In the genomic region with DNA sequence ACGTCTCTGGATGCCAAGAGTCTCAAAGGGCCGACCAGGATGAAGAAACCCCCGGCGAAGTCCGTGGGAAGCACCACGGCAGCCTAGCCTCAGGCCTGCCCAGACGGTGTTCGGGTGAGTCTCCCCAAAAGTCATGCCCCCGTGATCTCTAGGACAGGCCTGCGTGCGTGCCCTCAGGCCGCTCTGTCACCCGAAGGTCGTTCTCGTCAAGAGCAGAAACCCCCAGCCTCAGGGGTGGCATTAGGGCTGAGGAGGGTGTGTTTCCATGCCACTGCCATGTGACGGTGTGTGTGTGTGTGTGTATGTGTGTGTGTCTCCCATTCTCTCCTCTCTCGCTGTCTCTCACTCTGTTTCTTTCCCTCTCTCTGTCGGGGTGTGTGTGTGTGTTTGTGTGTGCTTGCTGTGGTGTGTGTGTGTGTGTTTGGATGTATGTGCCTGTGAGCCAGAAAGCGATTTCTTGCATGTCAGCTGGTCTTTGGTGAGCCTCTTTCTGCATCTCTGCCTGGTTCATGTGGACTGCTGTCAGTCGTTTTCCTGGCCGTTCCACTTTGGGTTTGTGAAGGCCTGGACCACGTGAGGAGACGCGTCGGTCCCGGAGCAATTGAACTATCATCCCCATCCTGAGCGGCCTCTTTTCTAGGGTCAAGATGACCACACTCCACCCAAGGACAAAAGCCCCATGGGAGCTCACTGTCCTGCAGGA, we compare ENCODE assay signal across 18 cellular contexts.
A peak's percentile ranks its signal among the peaks of the same experiment; 100 is the strongest.
DNase-seq lines count a peak whose midpoint lies in the region; FAIRE-seq and TF ChIP-seq lines count a peak whose summit lies in the region.
"Had no signal": no experiment of that assay in that cellular context is flagged by ENCODE, and none has a peak within 500 bp of the region (broad histone marks: within the 10 kb centered on the region; RNA-seq: fewer than 3 reads in every experiment).

No MANE protein-coding gene starts in this region.

- H3K4me1 ChIP-seq in BE2C (no peaks in the 10 kb centered on the region), neural progenitor cell (no peaks in the 10 kb centered on the region)
- H3K4me1 ChIP-seq: BLaER1 had no signal

- H3F3A ChIP-seq in neural progenitor cell (ENCODE audit: low read depth), result no peaks in the 10 kb centered on the region

- no peaks in the 10 kb centered on the region for H3K9me3 ChIP-seq in BE2C
- H3K9me3 ChIP-seq in neural progenitor cell (ENCODE audit: low read depth), result peaks cover 4% of the 10 kb centered on the region

- peak overlapping the region; percentile 11 for H3K27ac Mint-ChIP-seq in endothelial cell (ENCODE audit: unreplicated experiment)
- H3K27ac Mint-ChIP-seq in neural progenitor cell, result no peak overlapping the region
- H3K27ac Mint-ChIP-seq in activated CD4-positive, alpha-beta memory T cell treated with anti-CD3 and anti-CD28 coated beads, Interleukin-2, amount 10 ng/mL, durations not matched to agents 7 days and 5 days, result no peak overlapping the region
- H3K27ac Mint-ChIP-seq: CD4-positive, alpha-beta memory T cell; GM23338 had no signal

- FAIRE-seq in urothelium cell line (lab: Jason Lieb, UNC), result peak; percentile 32
- FAIRE-seq: A204.1, H54 had no signal

- no peaks in the 10 kb centered on the region for H4K20me1 ChIP-seq in neural progenitor cell (ENCODE audit: low read depth)
- H4K20me1 ChIP-seq: BLaER1 had no signal

- H3K27me3 Mint-ChIP-seq in endothelial cell (ENCODE audit: unreplicated experiment) (peaks cover 37% of the 10 kb centered on the region), neural progenitor cell (ENCODE audit: insufficient read depth, low read depth) (peaks cover 3% of the 10 kb centered on the region)
- H3K27me3 Mint-ChIP-seq in activated CD4-positive, alpha-beta memory T cell treated with anti-CD3 and anti-CD28 coated beads, Interleukin-2, amount 10 ng/mL, durations not matched to agents 7 days and 5 days, result no peaks in the 10 kb centered on the region
- H3K27me3 Mint-ChIP-seq: CD4-positive, alpha-beta memory T cell had no signal

- peak overlapping the region; percentile 39 for H3K4me3 ChIP-seq in BE2C (ENCODE audit: low read depth, low read length)
- H3K4me3 ChIP-seq in neural progenitor cell, result no peak overlapping the region
- H3K4me3 ChIP-seq: BLaER1, GM23338 had no signal

- H3K27me3 ChIP-seq in BE2C, result no peaks in the 10 kb centered on the region
- no peaks in the 10 kb centered on the region for H3K27me3 ChIP-seq in neural progenitor cell
- H3K27me3 ChIP-seq: BLaER1 had no signal

- H2AFZ ChIP-seq in neural progenitor cell (replicated peaks), result no peak overlapping the region
- H2AFZ ChIP-seq: GM23338 had no signal

- no peak overlapping the region for H3K9ac ChIP-seq in neural progenitor cell
- H3K9ac ChIP-seq: BLaER1 had no signal

- no peak for TF ChIP-seq CTCF in BE2C (IDR thresholded peaks at IDR 0.05; ENCODE audit: low read depth, low read length)
- no peak for TF ChIP-seq CTCF in endothelial cell (IDR thresholded peaks at IDR 0.05; ENCODE audit: unreplicated experiment)
- no peak for TF ChIP-seq CTCF in neural progenitor cell (IDR thresholded peaks at IDR 0.05)
- TF ChIP-seq CTCF in GM10248 (IDR thresholded peaks at IDR 0.05; ENCODE audit: control extremely low read depth, extremely low read depth, low read depth, missing control alignments), result no peak

- peak overlapping the region; percentile 82 for H3K4me3 Mint-ChIP-seq in endothelial cell (ENCODE audit: unreplicated experiment)
- H3K4me3 Mint-ChIP-seq in neural progenitor cell, result peak overlapping the region; percentile 41
- no peak overlapping the region for H3K4me3 Mint-ChIP-seq in activated CD4-positive, alpha-beta memory T cell treated with anti-CD3 and anti-CD28 coated beads, Interleukin-2, amount 10 ng/mL, durations not matched to agents 7 days and 5 days
- H3K4me3 Mint-ChIP-seq: CD14-positive monocyte; CD4-positive, alpha-beta memory T cell; GM23338 had no signal

- H3K4me2 ChIP-seq in neural progenitor cell, result no peak overlapping the region
- H3K4me2 ChIP-seq: BLaER1, GM23338 had no signal

- H3K9me3 Mint-ChIP-seq in endothelial cell (ENCODE audit: unreplicated experiment) (peaks cover 53% of the 10 kb centered on the region), neural progenitor cell (peaks cover 70% of the 10 kb centered on the region)
- peaks cover 47% of the 10 kb centered on the region for H3K9me3 Mint-ChIP-seq in activated CD4-positive, alpha-beta memory T cell treated with anti-CD3 and anti-CD28 coated beads, Interleukin-2, amount 10 ng/mL, durations not matched to agents 7 days and 5 days

- no peak overlapping the region for H3K27ac ChIP-seq in neural progenitor cell
- H3K27ac ChIP-seq: BLaER1 had no signal

- H3K36me3 ChIP-seq in BE2C (no peaks in the 10 kb centered on the region), neural progenitor cell (no peaks in the 10 kb centered on the region)
- H3K36me3 ChIP-seq: BLaER1 had no signal

- no peak for DNase-seq in BE2C
- DNase-seq in endothelial cell (ENCODE audit: low spot score), result no peak
- no peak for DNase-seq in neural progenitor cell (ENCODE audit: low spot score)
- no peak for DNase-seq in urothelium cell line (ENCODE audit: low spot score)
- DNase-seq in activated CD4-positive, alpha-beta memory T cell treated with anti-CD3 and anti-CD28 coated beads, Interleukin-2, amount 10 ng/mL, durations not matched to agents 7 days and 5 days, result no peak
- no peak for DNase-seq in GM10248 (ENCODE audit: extremely low spot score)
- DNase-seq in A172 (ENCODE audit: low spot score), result no peak
- DNase-seq: AML-193; CD4-positive, alpha-beta memory T cell; DMS153; DMS79; GDM1; HCEC 1CT had no signal

- H3K36me3 Mint-ChIP-seq in endothelial cell (ENCODE audit: low read depth, unreplicated experiment) (peaks cover 28% of the 10 kb centered on the region), neural progenitor cell (peaks cover 1% of the 10 kb centered on the region)
- peaks cover 6% of the 10 kb centered on the region for H3K36me3 Mint-ChIP-seq in activated CD4-positive, alpha-beta memory T cell treated with anti-CD3 and anti-CD28 coated beads, Interleukin-2, amount 10 ng/mL, durations not matched to agents 7 days and 5 days (ENCODE audit: low read depth)
- H3K36me3 Mint-ChIP-seq: CD14-positive monocyte; CD4-positive, alpha-beta memory T cell had no signal

- no peaks in the 10 kb centered on the region for H3K79me2 ChIP-seq in neural progenitor cell (ENCODE audit: low read depth)

- H3K4me1 Mint-ChIP-seq in endothelial cell (ENCODE audit: unreplicated experiment) (no peaks in the 10 kb centered on the region), neural progenitor cell (no peaks in the 10 kb centered on the region)
- H3K4me1 Mint-ChIP-seq in activated CD4-positive, alpha-beta memory T cell treated with anti-CD3 and anti-CD28 coated beads, Interleukin-2, amount 10 ng/mL, durations not matched to agents 7 days and 5 days, result no peaks in the 10 kb centered on the region
- H3K4me1 Mint-ChIP-seq: CD14-positive monocyte; CD4-positive, alpha-beta memory T cell; GM23338 had no signal

- POLR2A ChIA-PET in activated CD4-positive, alpha-beta memory T cell treated with anti-CD3 and anti-CD28 coated beads, Interleukin-2, amount 10 ng/mL, durations not matched to agents 7 days and 5 days (lab: Charles Lee), result no interaction called here
- POLR2A ChIA-PET in GM10248 (lab: Yijun Ruan, JAX), result no interaction called here

- CTCF ChIA-PET in activated CD4-positive, alpha-beta memory T cell treated with anti-CD3 and anti-CD28 coated beads, Interleukin-2, amount 10 ng/mL, durations not matched to agents 7 days and 5 days (lab: Charles Lee), result no interaction called here
- CTCF ChIA-PET in GM10248 (lab: Yijun Ruan, JAX), result no interaction called here
